In genomic region chr11:11243790-11244469, GRCh38 we compare ENCODE assay signal across 8 cellular contexts.
DNase-seq lines count a peak whose midpoint lies in the region; ATAC-seq and TF ChIP-seq lines count a peak whose summit lies in the region.
"Had no signal": no experiment of that assay in that cellular context is flagged by ENCODE, and none has a peak within 500 bp of the region (broad histone marks: within the 10 kb centered on the region; RNA-seq: fewer than 3 reads in every experiment).

No MANE protein-coding gene starts in this region.

- H3K27me3 Mint-ChIP-seq in endothelial cell (ENCODE audit: unreplicated experiment), result peaks cover 13% of the 10 kb centered on the region

- H3K4me2 ChIP-seq in neuronal stem cell (ENCODE audit: insufficient read depth, low read length, poor library complexity, severe bottlenecking), result no peak overlapping the region

- H3K4me3 ChIP-seq in RWPE2 (ENCODE audit: severe bottlenecking) (no peak overlapping the region), neuronal stem cell (ENCODE audit: low read length in 2 of 2) (no peak overlapping the region)

- peak overlapping the region; percentile 98 for H3K27ac Mint-ChIP-seq in endothelial cell (ENCODE audit: unreplicated experiment)

- H3K9ac ChIP-seq in neuronal stem cell (ENCODE audit: low read depth, low read length, poor library complexity), result no peak overlapping the region

- H3K9me3 ChIP-seq in RWPE2 (ENCODE audit: severe bottlenecking) (no peaks in the 10 kb centered on the region), neuronal stem cell (replicated peaks in 1 of 2; ENCODE audit: control insufficient read depth in 2 of 2, insufficient read depth in 1 of 2, low read depth in 1 of 2, low read length in 2 of 2) (no peaks in the 10 kb centered on the region)

- TF ChIP-seq CTCF in GM13976 (IDR thresholded peaks at IDR 0.05; ENCODE audit: borderline replicate concordance, control extremely low read depth, extremely low read depth, insufficient read depth, missing control alignments) (no peak), RWPE2 (IDR thresholded peaks at IDR 0.05; ENCODE audit: poor library complexity, severe bottlenecking) (no peak), endothelial cell (IDR thresholded peaks at IDR 0.05; ENCODE audit: unreplicated experiment) (no peak)

- no peaks in the 10 kb centered on the region for H3K9me3 Mint-ChIP-seq in endothelial cell (ENCODE audit: unreplicated experiment)

- no peaks in the 10 kb centered on the region for H3K27me3 ChIP-seq in RWPE2 (ENCODE audit: insufficient read depth, poor library complexity, severe bottlenecking)
- H3K27me3 ChIP-seq in neuronal stem cell (ENCODE audit: control insufficient read depth in 3 of 3, insufficient read depth in 3 of 3, low read depth in 1 of 3, low read length in 3 of 3), result no peaks in the 10 kb centered on the region

- H2BK120ac ChIP-seq in neuronal stem cell (ENCODE audit: low read depth, low read length), result no peak overlapping the region

- no CpG with 5 or more reads among the region's 8 CpGs for WGBS in neuronal stem cell (ENCODE audit: extremely low coverage in 2 of 2, insufficient read length in 2 of 2, insufficient replicate concordance in 1 of 2), 2 donors

- in situ Hi-C loops in GM13976 (cut with MboI; ENCODE audit: low sequenced_read_pairs, unreplicated experiment), result no loop called here

- no peak overlapping the region for H3K14ac ChIP-seq in neuronal stem cell (ENCODE audit: low read length)

- no peak overlapping the region for H3K18ac ChIP-seq in neuronal stem cell (ENCODE audit: low read length)

- no peak overlapping the region for H4K91ac ChIP-seq in neuronal stem cell (ENCODE audit: low read depth, low read length, poor library complexity)

- no peaks in the 10 kb centered on the region for H3K36me3 ChIP-seq in RWPE2 (ENCODE audit: low read depth)
- H3K36me3 ChIP-seq in neuronal stem cell (replicated peaks in 1 of 2; ENCODE audit: control insufficient read depth in 2 of 2, insufficient read depth in 2 of 2, low read length in 2 of 2), result no peaks in the 10 kb centered on the region

- no peak overlapping the region for H4K8ac ChIP-seq in neuronal stem cell (ENCODE audit: low read depth, low read length)

- no peak overlapping the region for H3K4ac ChIP-seq in neuronal stem cell (ENCODE audit: low read length)

- no peak overlapping the region for H2AK5ac ChIP-seq in neuronal stem cell (ENCODE audit: low read depth, low read length)

- ATAC-seq in HG02642 (IDR thresholded peaks at IDR 0.05; ENCODE audit: poor library complexity, unreplicated experiment) (peak; percentile 37), RWPE2 (ENCODE audit: low read depth) (peak; percentile 52; the same call in 1 of the 3 replicates), HG03159 (IDR thresholded peaks at IDR 0.05; ENCODE audit: unreplicated experiment) (no peak)
- ATAC-seq: left colon had no signal

- peaks cover 10% of the 10 kb centered on the region for H3K36me3 Mint-ChIP-seq in endothelial cell (ENCODE audit: low read depth, unreplicated experiment)

- peak overlapping the region; percentile 54 for H2AFZ ChIP-seq in neuronal stem cell (ENCODE audit: low read length)

- no peak overlapping the region for H2BK15ac ChIP-seq in neuronal stem cell (ENCODE audit: low read length)

- H3K4me1 ChIP-seq in RWPE2 (ENCODE audit: insufficient read depth, poor library complexity, severe bottlenecking) (no peaks in the 10 kb centered on the region), neuronal stem cell (ENCODE audit: control insufficient read depth in 2 of 2, insufficient read depth in 1 of 2, low read depth in 1 of 2, low read length in 2 of 2) (peaks cover 13 to 17% of the 10 kb centered on the region in 2 donors)

- no peak overlapping the region for H3K23ac ChIP-seq in neuronal stem cell (ENCODE audit: low read depth, low read length, poor library complexity)

- no peak overlapping the region for H2BK12ac ChIP-seq in neuronal stem cell (ENCODE audit: low read length)

- H3K4me3 Mint-ChIP-seq in endothelial cell (ENCODE audit: unreplicated experiment), result no peak overlapping the region

- no peaks in the 10 kb centered on the region for H3K79me1 ChIP-seq in neuronal stem cell (ENCODE audit: low read depth, low read length)

- H3K4me1 Mint-ChIP-seq in endothelial cell (ENCODE audit: unreplicated experiment), result peaks cover 27% of the 10 kb centered on the region

- H2BK5ac ChIP-seq in neuronal stem cell (ENCODE audit: low read length), result peak overlapping the region; percentile 7

- peak; percentile 56 for DNase-seq in GM13976 (ENCODE audit: low spot score)
- no peak for DNase-seq in RWPE2 (ENCODE audit: low spot score)
- peak; percentile 67 for DNase-seq in endothelial cell (ENCODE audit: low spot score)
- DNase-seq in neuronal stem cell (ENCODE audit: low spot score), result peak; percentile 68
- no peak for DNase-seq in epidermal melanocyte (ENCODE audit: insufficient read length, low spot score)

- H3K27ac ChIP-seq in RWPE2 (ENCODE audit: poor library complexity, severe bottlenecking), result no peak overlapping the region
- H3K27ac ChIP-seq in neuronal stem cell (replicated peaks; ENCODE audit: low read length), result peak overlapping the region; percentile 62

Comparison
In these comparisons a context has a peak if more than half of its experiments do, and no peak if none do; other contexts are left out.
1. DNase-seq: peak in GM13976 (single experiment), endothelial cell (single experiment) and neuronal stem cell (single experiment); none in RWPE2 (single experiment) and epidermal melanocyte (single experiment).